Comparison of ENCODE assay signal across 10 cellular contexts in genomic region chr3:57758686-57759085, GRCh38. TPM values are rescaled to one million over a fixed set of nuclear protein-coding genes. Genes with fewer than 3 reads are reported as not detected.
DNase-seq lines count a peak whose midpoint lies in the region; ATAC-seq, FAIRE-seq and TF ChIP-seq lines count a peak whose summit lies in the region.
"Had no signal": no experiment of that assay in that cellular context is flagged by ENCODE, and none has a peak within 500 bp of the region (broad histone marks: within the 10 kb centered on the region; RNA-seq: fewer than 3 reads in every experiment).

No MANE protein-coding gene starts in this region.

- WGBS in HUES64 = 96% methylated on average over 2 of the region's 2 CpGs

- H3K36me3 ChIP-seq in BE2C (no peaks in the 10 kb centered on the region), HUES64 (ENCODE audit: insufficient read depth, low read length) (peaks cover 18% of the 10 kb centered on the region), bronchial epithelial cell (ENCODE audit: control insufficient read depth, insufficient read depth, low read length) (peaks cover 6% of the 10 kb centered on the region), muscle layer of colon (ENCODE audit: insufficient read depth, low read length) (no peaks in the 10 kb centered on the region)

- H3K27ac ChIP-seq in HUES64 (ENCODE audit: low read depth, low read length) (no peak overlapping the region), muscle layer of colon (ENCODE audit: low read depth, low read length) (no peak overlapping the region)

- in situ Hi-C loops in G401 (cut with HindIII; ENCODE audit: low sequenced_read_pairs) = no loop called here

- FAIRE-seq in bronchial epithelial cell (lab: Jason Lieb, UNC) = no peak

- H3K4me1 ChIP-seq in BE2C (no peaks in the 10 kb centered on the region), HUES64 (ENCODE audit: insufficient read depth, low read length) (peaks cover 11% of the 10 kb centered on the region), muscle layer of colon (ENCODE audit: insufficient read depth, low read length) (peaks cover 39% of the 10 kb centered on the region)

- H3K27me3 ChIP-seq in BE2C = no peaks in the 10 kb centered on the region
- no peaks in the 10 kb centered on the region for H3K27me3 ChIP-seq in HUES64 (ENCODE audit: insufficient read depth, low read length)
- no peaks in the 10 kb centered on the region for H3K27me3 ChIP-seq in bronchial epithelial cell (ENCODE audit: control insufficient read depth, insufficient read depth, low read length)
- no peaks in the 10 kb centered on the region for H3K27me3 ChIP-seq in muscle layer of colon (ENCODE audit: control insufficient read depth in 1 of 2, insufficient read depth in 2 of 2, low read length in 2 of 2)
- H3K27me3 ChIP-seq: vagina had no signal

- DNase-seq in BE2C (no peak), bronchial epithelial cell (ENCODE audit: low read depth) (peak; percentile 33), NCI-H2196 treated with DMSO at 0.1 percent for 48 hours (lab: John Stamatoyannopoulos, UW; ENCODE audit: unreplicated experiment) (no peak), NCI-H748 treated with DMSO at 0.1 percent for 48 hours (lab: John Stamatoyannopoulos, UW) (no peak), G401 (ENCODE audit: low spot score) (no peak)
- DNase-seq: activated CD4-positive, alpha-beta T cell treated with anti-CD3 and anti-CD28 coated beads for 36 hours had no signal

- ATAC-seq in GM19395 (IDR thresholded peaks at IDR 0.05; ENCODE audit: unreplicated experiment) = no peak
- ATAC-seq: activated CD4-positive, alpha-beta T cell treated with anti-CD3 and anti-CD28 coated beads for 36 hours had no signal

- H3K4me3 ChIP-seq in BE2C (ENCODE audit: low read depth, low read length) (peak overlapping the region; percentile 76), HUES64 (ENCODE audit: low read length) (peak overlapping the region; percentile 76), bronchial epithelial cell (ENCODE audit: low read depth, low read length) (peak overlapping the region; percentile 94), muscle layer of colon (ENCODE audit: low read depth in 1 of 2, low read length in 2 of 2) (peak overlapping the region in 1 of 2 donors; percentile 82)

- H3K9me3 ChIP-seq in BE2C (no peaks in the 10 kb centered on the region), HUES64 (ENCODE audit: insufficient read depth, low read depth, low read length) (no peaks in the 10 kb centered on the region), muscle layer of colon (ENCODE audit: low read length) (no peaks in the 10 kb centered on the region)
- H3K9me3 ChIP-seq: vagina had no signal

- TF ChIP-seq CTCF in BE2C (IDR thresholded peaks at IDR 0.05; ENCODE audit: low read depth, low read length) = no peak
- TF ChIP-seq CTCF in bronchial epithelial cell (IDR thresholded peaks at IDR 0.05; ENCODE audit: insufficient read depth, low read length, severe bottlenecking) = no peak

- no peak overlapping the region for H3K9ac ChIP-seq in HUES64 (ENCODE audit: low read depth, low read length)
- peak overlapping the region; percentile 38 for H3K9ac ChIP-seq in muscle layer of colon (ENCODE audit: low read length)

RNA-seq across cellular contexts. Expression of gene SLMAP, which starts 2.6 kb away (rescaled TPM):
- polyA plus RNA-seq in BE2C (2012; ENCODE audit: insufficient read depth, insufficient read length, low read depth) = 11.4 TPM
- polyA plus RNA-seq in HUES64 (2013, experiment 1 of 2) = 24.6 TPM
- polyA plus RNA-seq in HUES64 (2013, experiment 2 of 2) = 25.1 TPM
- total RNA-seq in bronchial epithelial cell = 50.3 and 67.5 TPM in 2 replicates
- total RNA-seq in G401 (2014; rRNA removed; shearing (Covaris generic)) = 54.7 and 78.9 TPM in 2 replicates
